8 cellular contexts compared by ENCODE assay signal in the genomic region with DNA sequence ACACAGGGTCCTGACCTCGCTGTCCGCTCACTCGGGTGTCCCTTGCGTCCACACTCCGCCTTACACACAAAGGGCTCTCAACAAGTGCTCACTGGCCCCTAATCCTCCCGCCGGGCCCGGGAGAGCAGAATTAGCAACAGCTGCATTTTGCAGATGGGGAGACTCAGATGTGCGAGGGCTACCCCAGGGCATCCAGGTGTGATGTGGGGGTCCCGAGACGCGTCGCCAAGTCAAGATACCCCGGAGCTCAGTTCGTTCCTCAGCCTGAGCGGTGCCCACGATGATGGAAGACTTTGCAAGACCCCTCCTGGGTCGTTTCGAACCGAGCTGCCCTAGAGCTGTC. TPM values are rescaled to one million over a fixed set of nuclear protein-coding genes. Genes with fewer than 3 reads are reported as not detected.
DNase-seq lines count a peak whose midpoint lies in the region; ATAC-seq, FAIRE-seq and TF ChIP-seq lines count a peak whose summit lies in the region.

No MANE protein-coding gene starts in this region.

- no peak for TF ChIP-seq CTCF in HepG2 (CRISPR knock-in tag; IDR thresholded peaks at IDR 0.05)

- no peak for TF ChIP-seq POLR2A in HepG2 (IDR thresholded peaks at IDR 0.05; ENCODE audit: insufficient read depth in 1 of 2, low read depth in 2 of 2, low read length in 2 of 2)

- no peak overlapping the region for H3K27ac Mint-ChIP-seq in T-helper 2 cell treated with Interferon-gamma antibody and Interleukin-4, amounts not matched to agents 5 μg/mL and 100 μg/mL, for 36 hours

- H3K36me3 Mint-ChIP-seq in T-helper 2 cell treated with Interferon-gamma antibody and Interleukin-4, amounts not matched to agents 5 μg/mL and 100 μg/mL, for 36 hours (ENCODE audit: low read depth): no peaks in the 10 kb centered on the region

- H3K27me3 ChIP-seq in HepG2 (ENCODE audit: control insufficient read depth in 1 of 2, insufficient read depth in 2 of 2, low read length in 2 of 2): peaks cover 0 to 25% of the 10 kb centered on the region in 2 experiments; a peak in 3 of 5 replicates

- H3K4me1 Mint-ChIP-seq in T-helper 2 cell treated with Interferon-gamma antibody and Interleukin-4, amounts not matched to agents 5 μg/mL and 100 μg/mL, for 36 hours (ENCODE audit: low read depth): peaks cover 28% of the 10 kb centered on the region

- H3K36me3 ChIP-seq in HepG2 (replicated peaks in 1 of 2; ENCODE audit: control insufficient read depth in 1 of 2, insufficient read depth in 2 of 2, low read length in 2 of 2): no peaks in the 10 kb centered on the region

- FAIRE-seq in HepG2 (lab: Jason Lieb, UNC): no peak

- no peak for TF ChIP-seq RAD21 in HepG2 (CRISPR knock-in tag; IDR thresholded peaks at IDR 0.05)

- in situ Hi-C loops in HepG2 (cut with HindIII; ENCODE audit: extremely low pct_ligation_motif_present, low pct_unique_long_range_greater_than_20kb): loop anchor here (5.0 to 10.0 kb wide), 3 partner anchors 223 to 570 kb away; no protein-coding TSS in a partner anchor

- ATAC-seq in HepG2 (no peak), GM18520 (IDR thresholded peaks at IDR 0.05; ENCODE audit: unreplicated experiment) (no peak), GM21390 (IDR thresholded peaks at IDR 0.05; ENCODE audit: unreplicated experiment) (no peak)

- no peak for DNase-seq in T-helper 2 cell treated with Interferon-gamma antibody and Interleukin-4, amounts not matched to agents 5 μg/mL and 100 μg/mL, for 36 hours (ENCODE audit: low spot score)
- no peak for DNase-seq in T-helper 2 cell
- DNase-seq in HepG2 (ENCODE audit: low spot score): no peak
- DNase-seq in substantia nigra (lab: John Stamatoyannopoulos, UW): no peak
- no peak for DNase-seq in amygdala (lab: John Stamatoyannopoulos, UW)

- peak overlapping the region; percentile 92 for H3K4me2 ChIP-seq in HepG2 (ENCODE audit: low read depth, low read length)

- H3K9me3 ChIP-seq in HepG2 (ENCODE audit: low read length): no peaks in the 10 kb centered on the region

- no TSS peak for BruUV-seq in HepG2 (replicated peaks; lab: Mats Ljungman, UMichigan)

- peaks cover 11% of the 10 kb centered on the region for H3K9me3 Mint-ChIP-seq in T-helper 2 cell treated with Interferon-gamma antibody and Interleukin-4, amounts not matched to agents 5 μg/mL and 100 μg/mL, for 36 hours

- no peak overlapping the region for H2AFZ ChIP-seq in HepG2 (ENCODE audit: low read length)

- H3K79me2 ChIP-seq in HepG2 (ENCODE audit: insufficient read depth, low read length): no peaks in the 10 kb centered on the region

- peak overlapping the region; percentile 13 for H3K27ac ChIP-seq in angular gyrus (ENCODE audit: low read depth, low read length)
- no peak overlapping the region for H3K27ac ChIP-seq in HepG2 (ENCODE audit: extremely low read length, insufficient read depth, low read length)
- H3K27ac ChIP-seq in substantia nigra (ENCODE audit: low read depth, low read length, poor library complexity, severe bottlenecking): peak overlapping the region; percentile 41

- intact Hi-C loops in HepG2 (cut with micrococcal nuclease; ENCODE audit: unreplicated experiment): loop anchor here (1.0 to 5.0 kb wide), 2 partner anchors 224 to 308 kb away; no protein-coding TSS in a partner anchor

- CTCF ChIA-PET in HepG2 (lab: Yijun Ruan, JAX; ENCODE audit: low intra/inter-chr PET ratio, low total read pairs): no interaction called here

- H3K27me3 Mint-ChIP-seq in T-helper 2 cell treated with Interferon-gamma antibody and Interleukin-4, amounts not matched to agents 5 μg/mL and 100 μg/mL, for 36 hours (ENCODE audit: low read depth): peaks cover 5% of the 10 kb centered on the region

- H3K4me3 Mint-ChIP-seq in T-helper 2 cell treated with Interferon-gamma antibody and Interleukin-4, amounts not matched to agents 5 μg/mL and 100 μg/mL, for 36 hours: peak overlapping the region; percentile 91

- H3K4me3 ChIP-seq in HepG2 (replicated peaks in 1 of 3; ENCODE audit: insufficient read depth in 1 of 3, low read depth in 2 of 3, low read length in 3 of 3): peak overlapping the region in 1 of 3 experiments; percentile 72; a peak in 1 of 6 replicates

- 71% methylated on average over 19 of the region's 20 CpGs for WGBS in HepG2 (ENCODE audit: low lambda C conversion rate)

- H3K4me1 ChIP-seq in HepG2 (ENCODE audit: insufficient read depth, low read length): peaks cover 10% of the 10 kb centered on the region

- TF ChIP-seq EP300 in HepG2 (IDR thresholded peaks at IDR 0.05; ENCODE audit: low read depth in 2 of 2, low read length in 2 of 2) (no peak), HepG2 (CRISPR knock-in tag; IDR thresholded peaks at IDR 0.05; ENCODE audit: borderline replicate concordance) (no peak)

- no peak overlapping the region for H3K9ac ChIP-seq in HepG2 (ENCODE audit: insufficient read depth, low read depth, low read length)

- POLR2A ChIA-PET in HepG2 (lab: Yijun Ruan, JAX): no interaction called here

- H4K20me1 ChIP-seq in HepG2 (ENCODE audit: insufficient read depth, low read length): no peaks in the 10 kb centered on the region

TF ChIP-seq in HepG2, 621 proteins besides CTCF, POLR2A, EP300 and RAD21 (continues in another document):
- no peak for TF ChIP-seq HOXD1 (CRISPR knock-in tag; IDR thresholded peaks at IDR 0.05)
- TF ChIP-seq RNF2 (conservative IDR thresholded peaks at IDR 0.05; ENCODE audit: low read depth): no peak
- TF ChIP-seq, protein P1, sequence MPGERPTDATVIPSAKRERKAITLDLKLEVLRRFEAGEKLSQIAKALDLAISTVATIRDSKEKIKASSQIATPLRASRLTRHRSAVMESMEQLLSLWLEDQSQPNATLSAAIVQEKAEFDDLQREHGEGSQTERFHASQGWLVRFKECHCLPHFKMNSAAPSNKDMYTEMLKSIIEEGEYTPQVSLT (CRISPR knock-in tag; IDR thresholded peaks at IDR 0.05; ENCODE audit: borderline replicate concordance, low read depth): no peak
- no peak for TF ChIP-seq NFATC3 (CRISPR knock-in tag; IDR thresholded peaks at IDR 0.05)
- TF ChIP-seq ZNF354B (CRISPR knock-in tag; IDR thresholded peaks at IDR 0.05): no peak
- TF ChIP-seq ZEB1 (IDR thresholded peaks at IDR 0.05; ENCODE audit: insufficient replicate concordance, low read depth): no peak
- no peak for TF ChIP-seq GLI4 (CRISPR knock-in tag; IDR thresholded peaks at IDR 0.05; ENCODE audit: borderline replicate concordance)
- TF ChIP-seq ATF7-NPFF (CRISPR knock-in tag; IDR thresholded peaks at IDR 0.05; ENCODE audit: low read depth): no peak
- TF ChIP-seq, protein P2, sequence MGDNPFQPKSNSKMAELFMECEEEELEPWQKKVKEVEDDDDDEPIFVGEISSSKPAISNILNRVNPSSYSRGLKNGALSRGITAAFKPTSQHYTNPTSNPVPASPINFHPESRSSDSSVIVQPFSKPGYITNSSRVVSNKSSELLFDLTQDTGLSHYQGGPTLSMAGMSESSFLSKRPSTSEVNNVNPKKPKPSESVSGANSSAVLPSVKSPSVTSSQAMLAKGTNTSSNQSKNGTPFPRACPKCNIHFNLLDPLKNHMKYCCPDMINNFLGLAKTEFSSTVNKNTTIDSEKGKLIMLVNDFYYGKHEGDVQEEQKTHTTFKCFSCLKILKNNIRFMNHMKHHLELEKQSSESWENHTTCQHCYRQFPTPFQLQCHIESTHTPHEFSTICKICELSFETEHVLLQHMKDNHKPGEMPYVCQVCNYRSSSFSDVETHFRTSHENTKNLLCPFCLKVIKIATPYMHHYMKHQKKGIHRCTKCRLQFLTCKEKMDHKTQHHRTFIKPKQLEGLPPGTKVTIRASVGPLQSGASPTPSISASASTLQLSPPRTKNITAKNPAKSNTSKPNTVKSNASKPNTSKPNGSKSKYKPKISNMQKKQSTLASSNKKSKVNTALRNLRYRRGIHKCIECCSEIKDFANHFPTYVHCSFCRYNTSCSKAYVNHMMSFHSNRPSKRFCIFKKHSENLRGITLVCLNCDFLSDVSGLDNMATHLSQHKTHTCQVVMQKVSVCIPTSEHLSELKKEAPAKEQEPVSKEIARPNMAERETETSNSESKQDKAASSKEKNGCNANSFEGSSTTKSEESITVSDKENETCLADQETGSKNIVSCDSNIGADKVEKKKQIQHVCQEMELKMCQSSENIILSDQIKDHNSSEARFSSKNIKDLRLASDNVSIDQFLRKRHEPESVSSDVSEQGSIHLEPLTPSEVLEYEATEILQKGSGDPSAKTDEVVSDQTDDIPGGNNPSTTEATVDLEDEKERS (CRISPR knock-in tag; IDR thresholded peaks at IDR 0.05): no peak

RNA-seq across cellular contexts. Expression of a gene that starts 14.9 kb away (rescaled TPM):
- total RNA-seq in HepG2 (2016; rRNA removed; fragmentation: Illumina TruSeq; extraction: Trizol): not detected in 2 replicates
- total RNA-seq in HepG2 (2016; cell fraction: cytosol; rRNA removed; fragmentation: Illumina TruSeq; extraction: Trizol; ENCODE audit: low read depth): not detected in 2 replicates
- total RNA-seq in HepG2 (2016; cell fraction: insoluble cytoplasmic fraction; rRNA removed; fragmentation: Illumina TruSeq; extraction: Trizol): not detected in 2 replicates
- total RNA-seq in HepG2 (2016; cell fraction: membrane; rRNA removed; fragmentation: Illumina TruSeq; extraction: Trizol): not detected in 2 replicates
- not detected in 2 replicates for total RNA-seq in HepG2 (2016; cell fraction: nucleus; rRNA removed; fragmentation: Illumina TruSeq; extraction: Trizol)
- polyA plus RNA-seq in HepG2 (2011; rRNA removed): not detected in 2 replicates
- polyA plus RNA-seq in HepG2 (2011; cell fraction: cytosol; rRNA removed): not detected in 2 replicates
- not detected in 2 replicates for polyA plus RNA-seq in HepG2 (2011; cell fraction: nucleus; rRNA removed)
- polyA plus RNA-seq in HepG2 (2012): not detected in 2 replicates
- not detected in 2 replicates for polyA plus RNA-seq in HepG2 (2016; cell fraction: cytosol; fragmentation: Illumina TruSeq; extraction: Trizol; ENCODE audit: low read depth)
- not detected in 2 replicates for polyA plus RNA-seq in HepG2 (2016; cell fraction: insoluble cytoplasmic fraction; fragmentation: Illumina TruSeq; extraction: Trizol; ENCODE audit: low read depth)
- not detected in 2 replicates for polyA plus RNA-seq in HepG2 (2016; cell fraction: membrane; fragmentation: Illumina TruSeq; extraction: Trizol; ENCODE audit: low read depth)
- polyA plus RNA-seq in HepG2 (2016; cell fraction: nucleus; fragmentation: Illumina TruSeq; extraction: Trizol; ENCODE audit: insufficient read depth, low read depth): not detected in 2 replicates
- 0.10 TPM in 1 of 2 replicates, not detected in the other for polyA minus RNA-seq in HepG2 (2011; rRNA and poly(A)+ RNA removed; ENCODE audit: low replicate concordance)
- not detected in 2 replicates for polyA minus RNA-seq in HepG2 (2011; cell fraction: cytosol; rRNA and poly(A)+ RNA removed)
- polyA minus RNA-seq in HepG2 (2011; cell fraction: nucleus; rRNA and poly(A)+ RNA removed): not detected in 2 replicates
